15 cellular contexts compared by ENCODE assay signal in the genomic region with DNA sequence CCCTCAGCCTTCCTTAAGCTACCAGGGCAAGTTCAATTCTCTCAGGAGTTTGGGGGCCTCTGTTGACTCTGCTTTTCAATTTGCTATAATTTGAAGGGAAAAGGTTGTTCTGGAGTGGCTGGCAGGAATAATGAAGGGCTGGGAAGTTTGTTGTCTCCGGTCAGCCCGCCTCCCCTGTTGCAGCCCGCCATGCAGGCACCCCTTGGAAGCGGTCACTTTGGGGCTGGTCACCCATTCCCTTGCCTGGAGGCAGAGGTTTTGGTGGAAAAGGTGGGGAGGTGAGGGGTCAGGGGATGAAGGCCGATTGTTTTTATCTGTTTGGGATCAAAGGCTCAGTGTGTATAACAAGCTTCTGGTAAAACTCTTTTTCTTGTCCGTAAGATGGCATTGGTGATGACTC.
DNase-seq lines count a peak whose midpoint lies in the region; ATAC-seq, FAIRE-seq and TF ChIP-seq lines count a peak whose summit lies in the region.
"Had no signal": no experiment of that assay in that cellular context is flagged by ENCODE, and none has a peak within 500 bp of the region (broad histone marks: within the 10 kb centered on the region; RNA-seq: fewer than 3 reads in every experiment).

No MANE protein-coding gene starts in this region.

- H3K27ac Mint-ChIP-seq in activated T-cell treated with anti-CD3 and anti-CD28 coated beads, Interleukin-2, amount 50 U/mL, for 24 hours: peak overlapping the region; percentile 88
- peak overlapping the region; percentile 82 for H3K27ac Mint-ChIP-seq in osteocyte (ENCODE audit: unreplicated experiment)
- H3K27ac Mint-ChIP-seq in nephron progenitor cell: no peak overlapping the region
- H3K27ac Mint-ChIP-seq: WTC11 had no signal

- H3K4me1 ChIP-seq in Loucy (ENCODE audit: insufficient read depth, low read length, poor library complexity, severe bottlenecking) (peaks cover 71% of the 10 kb centered on the region), GM12878 (ENCODE audit: control insufficient read depth, insufficient read depth, low read length) (peaks cover 32% of the 10 kb centered on the region)

- H3K9me2 ChIP-seq in Loucy (replicated peaks; ENCODE audit: low read depth, low read length): no peaks in the 10 kb centered on the region

- no peaks in the 10 kb centered on the region for H3K9me3 ChIP-seq in Loucy (ENCODE audit: insufficient read depth, low read depth, low read length)
- H3K9me3 ChIP-seq in GM12878 (replicated peaks; ENCODE audit: control insufficient read depth, insufficient read depth, low read length): no peaks in the 10 kb centered on the region
- H3K9me3 ChIP-seq: body of pancreas had no signal

- CTCF ChIA-PET in GM12878 (lab: Yijun Ruan, JAX): interaction anchor here (1.3 to 1.6 kb wide), 3 partner anchors 15 to 159 kb away, joined by 3 to 7 read pairs (median 5); no protein-coding TSS in a partner anchor

- H3K27me3 Mint-ChIP-seq in activated T-cell treated with anti-CD3 and anti-CD28 coated beads, Interleukin-2, amount 50 U/mL, for 24 hours: no peaks in the 10 kb centered on the region
- H3K27me3 Mint-ChIP-seq in osteocyte (ENCODE audit: unreplicated experiment) (no peaks in the 10 kb centered on the region), nephron progenitor cell (ENCODE audit: low read depth, poor library complexity) (peaks cover 16% of the 10 kb centered on the region)

- no peaks in the 10 kb centered on the region for H3F3A ChIP-seq in Loucy (ENCODE audit: low read depth)

- ATAC-seq in GM12878 (no peak), GM19463 (IDR thresholded peaks at IDR 0.05; ENCODE audit: unreplicated experiment) (no peak)
- ATAC-seq: body of pancreas, WTC11 had no signal

- POLR2A ChIA-PET in GM12878 (lab: Charles Lee): no interaction called here

- in situ Hi-C loops in GM12878 (cut with MboI): no loop called here

- peaks cover 74% of the 10 kb centered on the region for H3K4me1 Mint-ChIP-seq in activated T-cell treated with anti-CD3 and anti-CD28 coated beads, Interleukin-2, amount 50 U/mL, for 24 hours (ENCODE audit: low read depth)
- peaks cover 67% of the 10 kb centered on the region for H3K4me1 Mint-ChIP-seq in osteocyte (ENCODE audit: unreplicated experiment)
- H3K4me1 Mint-ChIP-seq in nephron progenitor cell: peaks cover 85% of the 10 kb centered on the region

- H3K4me2 ChIP-seq in Loucy (ENCODE audit: low read depth, low read length, poor library complexity, severe bottlenecking) (peak overlapping the region; percentile 57), GM12878 (ENCODE audit: control insufficient read depth, insufficient read depth) (peak overlapping the region; percentile 56)
- H3K4me2 ChIP-seq: smooth muscle cell had no signal

- H3K4me3 ChIP-seq in Loucy (ENCODE audit: low read length, poor library complexity, severe bottlenecking) (no peak overlapping the region), GM12878 (no peak overlapping the region)
- H3K4me3 ChIP-seq: body of pancreas, smooth muscle cell had no signal

- intact Hi-C loops in GM12878 (cut with micrococcal nuclease; ENCODE audit: unreplicated experiment): no loop called here

- H3K9me3 Mint-ChIP-seq in activated T-cell treated with anti-CD3 and anti-CD28 coated beads, Interleukin-2, amount 50 U/mL, for 24 hours: no peaks in the 10 kb centered on the region
- H3K9me3 Mint-ChIP-seq in osteocyte (ENCODE audit: unreplicated experiment): no peaks in the 10 kb centered on the region
- H3K9me3 Mint-ChIP-seq in nephron progenitor cell: no peaks in the 10 kb centered on the region
- H3K9me3 Mint-ChIP-seq: WTC11 had no signal

- TF ChIP-seq CTCF in Loucy (conservative IDR thresholded peaks at IDR 0.05; ENCODE audit: low read length) (no peak), GM12878 (IDR thresholded peaks at IDR 0.05 in 2 of 3, conservative IDR thresholded peaks at IDR 0.05 in 1 of 3; ENCODE audit: control insufficient read depth in 2 of 3, extremely low read depth in 1 of 3, insufficient read depth in 1 of 3, low read depth in 3 of 3, low read length in 3 of 3) (no peak), osteocyte (IDR thresholded peaks at IDR 0.05) (no peak), nephron progenitor cell (IDR thresholded peaks at IDR 0.05) (no peak)

- H3K9ac ChIP-seq in Loucy (ENCODE audit: low read depth, low read length, poor library complexity, severe bottlenecking): no peak overlapping the region
- peak overlapping the region; percentile 17; the same call in 1 of the 2 replicates for H3K9ac ChIP-seq in GM12878 (ENCODE audit: control insufficient read depth, insufficient read depth, low read length)

- peak overlapping the region; percentile 54 for H3K27ac ChIP-seq in GM12878 (ENCODE audit: control insufficient read depth, insufficient read depth)
- H3K27ac ChIP-seq: body of pancreas had no signal

- WGBS in GM12878 (ENCODE audit: insufficient coverage, insufficient replicate concordance, low lambda C conversion rate, missing lambda C conversion rate): 74% methylated on average over 6 of the region's 6 CpGs

- no peaks in the 10 kb centered on the region for H3K36me3 Mint-ChIP-seq in activated T-cell treated with anti-CD3 and anti-CD28 coated beads, Interleukin-2, amount 50 U/mL, for 24 hours (ENCODE audit: low read depth)
- H3K36me3 Mint-ChIP-seq in osteocyte (ENCODE audit: unreplicated experiment): peaks cover 6% of the 10 kb centered on the region
- H3K36me3 Mint-ChIP-seq in nephron progenitor cell (ENCODE audit: low read depth): peaks cover 4% of the 10 kb centered on the region
- H3K36me3 Mint-ChIP-seq: WTC11 had no signal

- SMC1A ChIA-PET in GM12878 (lab: Charles Lee; ENCODE audit: uncharacterized antibody, unreplicated experiment): interaction anchor here (0.9 kb wide), 1 partner anchor 83 kb away, joined by 4 read pairs; no protein-coding TSS in a partner anchor

- RAD21 ChIA-PET in GM12878 (lab: Charles Lee; ENCODE audit: unreplicated experiment): interaction anchor here (1.6 kb wide), 1 partner anchor 80 kb away, joined by 3 read pairs; no protein-coding TSS in a partner anchor

- H3K4me3 Mint-ChIP-seq in activated T-cell treated with anti-CD3 and anti-CD28 coated beads, Interleukin-2, amount 50 U/mL, for 24 hours: peak overlapping the region; percentile 63
- no peak overlapping the region for H3K4me3 Mint-ChIP-seq in osteocyte (ENCODE audit: unreplicated experiment)
- H3K4me3 Mint-ChIP-seq in nephron progenitor cell: no peak overlapping the region
- H3K4me3 Mint-ChIP-seq: WTC11 had no signal

- no peak for TF ChIP-seq POLR2A in GM12878 (IDR thresholded peaks at IDR 0.05; ENCODE audit: low read depth, low read length)

- no TSS peak for BruUV-seq in GM12878 (replicated peaks; lab: Mats Ljungman, UMichigan)

- DNase-seq in activated T-cell treated with anti-CD3 and anti-CD28 coated beads, Interleukin-2, amount 50 U/mL, for 24 hours: no peak
- DNase-seq in activated T-cell treated with anti-CD3 and anti-CD28 coated beads, Interleukin-2, amount 50 U/mL, for 1 hour: no peak
- DNase-seq in GM12878 (ENCODE audit: low read depth, low spot score) (no peak), osteocyte (ENCODE audit: extremely low spot score, unreplicated experiment) (no peak), LoVo (ENCODE audit: low spot score) (no peak), nephron progenitor cell (no peak)
- DNase-seq: body of pancreas; HCEC 1CT; hypothalamus; NCI-H526; stimulated activated naive CD4-positive, alpha-beta T cell had no signal

- no peaks in the 10 kb centered on the region for H4K20me1 ChIP-seq in Loucy (ENCODE audit: insufficient read depth, low read length, poor library complexity, severe bottlenecking)
- H4K20me1 ChIP-seq in GM12878 (ENCODE audit: control insufficient read depth, insufficient read depth): no peaks in the 10 kb centered on the region

- H3K27me3 ChIP-seq in Loucy (ENCODE audit: insufficient read depth, low read length, poor library complexity, severe bottlenecking): no peaks in the 10 kb centered on the region
- H3K27me3 ChIP-seq in GM12878 (replicated peaks in 1 of 2; ENCODE audit: control insufficient read depth in 2 of 2, insufficient read depth in 2 of 2, low read length in 1 of 2): no peaks in the 10 kb centered on the region
- H3K27me3 ChIP-seq: body of pancreas had no signal

- H2AFZ ChIP-seq in Loucy (ENCODE audit: low read length) (no peak overlapping the region), GM12878 (ENCODE audit: control insufficient read depth, low read depth, low read length) (no peak overlapping the region)

- no peaks in the 10 kb centered on the region for H3K36me3 ChIP-seq in Loucy (ENCODE audit: insufficient read depth, low read length)
- H3K36me3 ChIP-seq in GM12878 (ENCODE audit: control insufficient read depth in 2 of 2, insufficient read depth in 2 of 2, low read length in 1 of 2): no peaks in the 10 kb centered on the region

- no peak for TF ChIP-seq EP300 in GM12878 (IDR thresholded peaks at IDR 0.05; ENCODE audit: borderline replicate concordance in 1 of 2, control insufficient read depth in 1 of 2, low read depth in 2 of 2, low read length in 2 of 2)

- H3K79me2 ChIP-seq in Loucy (ENCODE audit: insufficient read depth, low read length) (peaks cover 13% of the 10 kb centered on the region; the same call in 1 of the 2 replicates), GM12878 (ENCODE audit: control insufficient read depth, insufficient read depth, low read length) (peaks cover 10% of the 10 kb centered on the region)

- FAIRE-seq in GM12878 (lab: Jason Lieb, UNC): no peak

- TF ChIP-seq RAD21 in GM12878 (IDR thresholded peaks at IDR 0.05; ENCODE audit: insufficient read depth, low read depth, low read length): no peak

TF ChIP-seq in GM12878, 131 proteins besides CTCF, POLR2A, EP300 and RAD21 (continues in another document):
- TF ChIP-seq, protein P1, sequence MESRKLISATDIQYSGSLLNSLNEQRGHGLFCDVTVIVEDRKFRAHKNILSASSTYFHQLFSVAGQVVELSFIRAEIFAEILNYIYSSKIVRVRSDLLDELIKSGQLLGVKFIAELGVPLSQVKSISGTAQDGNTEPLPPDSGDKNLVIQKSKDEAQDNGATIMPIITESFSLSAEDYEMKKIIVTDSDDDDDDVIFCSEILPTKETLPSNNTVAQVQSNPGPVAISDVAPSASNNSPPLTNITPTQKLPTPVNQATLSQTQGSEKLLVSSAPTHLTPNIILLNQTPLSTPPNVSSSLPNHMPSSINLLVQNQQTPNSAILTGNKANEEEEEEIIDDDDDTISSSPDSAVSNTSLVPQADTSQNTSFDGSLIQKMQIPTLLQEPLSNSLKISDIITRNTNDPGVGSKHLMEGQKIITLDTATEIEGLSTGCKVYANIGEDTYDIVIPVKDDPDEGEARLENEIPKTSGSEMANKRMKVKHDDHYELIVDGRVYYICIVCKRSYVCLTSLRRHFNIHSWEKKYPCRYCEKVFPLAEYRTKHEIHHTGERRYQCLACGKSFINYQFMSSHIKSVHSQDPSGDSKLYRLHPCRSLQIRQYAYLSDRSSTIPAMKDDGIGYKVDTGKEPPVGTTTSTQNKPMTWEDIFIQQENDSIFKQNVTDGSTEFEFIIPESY (IDR thresholded peaks at IDR 0.05): no peak
- TF ChIP-seq POU2F2 (IDR thresholded peaks at IDR 0.05; ENCODE audit: borderline replicate concordance, low read depth, low read length) (no peak), ZNF274 (IDR thresholded peaks at IDR 0.05; ENCODE audit: insufficient read depth, insufficient read length) (no peak)
